Comparison of ENCODE assay signal across 8 cellular contexts in genomic region chr2:241315879-241316700, GRCh38. TPM values are rescaled to one million over a fixed set of nuclear protein-coding genes. Genes with fewer than 3 reads are reported as not detected.
A peak's percentile ranks its signal among the peaks of the same experiment; 100 is the strongest.
DNase-seq lines count a peak whose midpoint lies in the region; ATAC-seq and TF ChIP-seq lines count a peak whose summit lies in the region.

Gene SEPTIN2 (plus strand): TSS chr2:241315925. CDS start chr2:241324233, 8,308 bp downstream.

- POLR2A ChIA-PET in WTC11 (lab: Charles Lee) = interaction anchor here (0.5 to 1.0 kb wide), 4 partner anchors 13 to 176 kb away, joined by 3 to 4 read pairs (median 3); partner anchors contain the start of gene PASK

- in situ Hi-C loops in GM13977 (cut with MboI; ENCODE audit: low pct_unique_long_range_greater_than_20kb, low sequenced_read_pairs, unreplicated experiment) = no loop called here

- TF ChIP-seq CTCF in GM13977 (IDR thresholded peaks at IDR 0.05; ENCODE audit: extremely low read depth, insufficient read depth, missing control alignments) (no peak), WTC11 (IDR thresholded peaks at IDR 0.05) (no peak), coronary artery (IDR thresholded peaks at IDR 0.05) (no peak), lower lobe of right lung (IDR thresholded peaks at IDR 0.05) (no peak)

- H3K36me3 ChIP-seq in H7 (replicated peaks; ENCODE audit: control insufficient read depth, insufficient read depth, low read length) = no peaks in the 10 kb centered on the region; the same call in none of the 2 replicates
- H3K36me3 ChIP-seq in lower lobe of right lung = no peaks in the 10 kb centered on the region

- H3K4me1 ChIP-seq in lower lobe of right lung = peaks cover 69% of the 10 kb centered on the region

- H3K27ac ChIP-seq in coronary artery = peak within 1 kb of the TSS; percentile 90 to 96
- H3K27ac ChIP-seq in lower lobe of right lung = peak within 1 kb of the TSS; percentile 98

- H3K27me3 ChIP-seq in H7 (ENCODE audit: control insufficient read depth, insufficient read depth, low read length) (no peaks in the 10 kb centered on the region), lower lobe of right lung (ENCODE audit: low read depth) (no peaks in the 10 kb centered on the region)

- peaks cover 13% of the 10 kb centered on the region for H3K36me3 Mint-ChIP-seq in WTC11

- DNase-seq in GM13977 (ENCODE audit: low spot score) (peak; percentile 48), H7 (no peak), M059J (ENCODE audit: low read depth) (peak; percentile 46), WTC11 (ENCODE audit: low spot score) (no peak), coronary artery (ENCODE audit: low spot score) (peak; percentile 92), lower lobe of right lung (peak; percentile 88), glomerular visceral epithelial cell (ENCODE audit: extremely low spot score) (no peak)
- peak; percentile 52 for DNase-seq in stimulated activated CD8-positive, alpha-beta memory T cell treated with anti-CD3 and anti-CD28 coated beads, Interleukin-12 subunit alpha, Interleukin-12 subunit beta, amount 100 ng/mL, for 1 hour (ENCODE audit: low read depth)

- H3K27ac Mint-ChIP-seq in WTC11 = peak within 1 kb of the TSS; percentile 100

- H3K9me3 ChIP-seq in lower lobe of right lung = no peaks in the 10 kb centered on the region

- no peaks in the 10 kb centered on the region for H3K27me3 Mint-ChIP-seq in WTC11 (ENCODE audit: low read depth)

- H3K4me3 ChIP-seq in H7 (ENCODE audit: insufficient read depth, low read depth, low read length) = peak within 1 kb of the TSS; percentile 95
- peak within 1 kb of the TSS; percentile 86 for H3K4me3 ChIP-seq in coronary artery
- peak within 1 kb of the TSS; percentile 93 for H3K4me3 ChIP-seq in lower lobe of right lung

- H3K4me3 Mint-ChIP-seq in WTC11 = peak within 1 kb of the TSS; percentile 99

- no peaks in the 10 kb centered on the region for H3K9me3 Mint-ChIP-seq in WTC11

- CTCF ChIA-PET in WTC11 (lab: Charles Lee) = interaction anchor here (1.0 to 1.6 kb wide), 3 partner anchors 136 to 402 kb away, joined by 3 to 4 read pairs (median 4); partner anchors contain the start of gene PASK

- intact Hi-C loops in lower lobe of right lung (cut with DNase I) = no loop called here

- ATAC-seq in WTC11 (peak; percentile 15), lower lobe of right lung (peak; percentile 69 to 73)

- peaks cover 65% of the 10 kb centered on the region for H3K4me1 Mint-ChIP-seq in WTC11

TF ChIP-seq in WTC11, 78 proteins besides CTCF, POLR2A, EP300 and RAD21 (continues in another document):
- TF ChIP-seq AR (CRISPR knock-in tag; IDR thresholded peaks at IDR 0.05) (no peak), NFATC4 (CRISPR knock-in tag; IDR thresholded peaks at IDR 0.05) (no peak), AFF4 (CRISPR knock-in tag; IDR thresholded peaks at IDR 0.05; ENCODE audit: borderline replicate concordance) (peak; percentile 40; the same call in 1 of the 2 replicates), NR1H2 (CRISPR knock-in tag; IDR thresholded peaks at IDR 0.05) (peak; percentile 67; the same call in 1 of the 2 replicates), FOXP1 (CRISPR knock-in tag; IDR thresholded peaks at IDR 0.05; ENCODE audit: borderline replicate concordance) (peak; percentile 49), ZBTB43 (CRISPR knock-in tag; IDR thresholded peaks at IDR 0.05) (peak; percentile 60; the same call in 1 of the 2 replicates), ZBTB21 (CRISPR knock-in tag; IDR thresholded peaks at IDR 0.05; ENCODE audit: borderline replicate concordance) (peak; percentile 37; the same call in 1 of the 2 replicates), SP1 (CRISPR knock-in tag; conservative IDR thresholded peaks at IDR 0.05) (peak; percentile 62; the same call in 1 of the 2 replicates), ELF4 (CRISPR knock-in tag; IDR thresholded peaks at IDR 0.05; ENCODE audit: low read depth) (no peak), E2F5 (CRISPR knock-in tag; IDR thresholded peaks at IDR 0.05) (0 out of 2 replicates have a peak, but pooled peaks have one; percentile 8), KAT7 (CRISPR knock-in tag; IDR thresholded peaks at IDR 0.05; ENCODE audit: borderline replicate concordance) (peak; percentile 39; the same call in 1 of the 2 replicates), TP53 (CRISPR knock-in tag; IDR thresholded peaks at IDR 0.05) (peak; percentile 50; the same call in 1 of the 2 replicates), ZNF416 (CRISPR knock-in tag; IDR thresholded peaks at IDR 0.05) (no peak), TEAD1 (CRISPR knock-in tag; IDR thresholded peaks at IDR 0.05) (no peak), CREM (CRISPR knock-in tag; IDR thresholded peaks at IDR 0.05) (peak; percentile 44; the same call in 1 of the 2 replicates), ESRRA (CRISPR knock-in tag; IDR thresholded peaks at IDR 0.05; ENCODE audit: borderline replicate concordance) (0 out of 2 replicates have a peak, but pooled peaks have one; percentile 69), MAX (CRISPR knock-in tag; IDR thresholded peaks at IDR 0.05) (peak; percentile 6; the same call in 1 of the 2 replicates), NFYB (CRISPR knock-in tag; conservative IDR thresholded peaks at IDR 0.05; ENCODE audit: low read depth) (no peak), ETV6 (CRISPR knock-in tag; IDR thresholded peaks at IDR 0.05) (no peak), NFE2L1 (CRISPR knock-in tag; IDR thresholded peaks at IDR 0.05) (no peak)

RNA-seq across cellular contexts. Expression of gene SEPTIN2, which starts in this region (rescaled TPM):
- 249 and 274 TPM in 2 replicates for total RNA-seq in H7 (2014; rRNA removed; shearing (Covaris generic))
- total RNA-seq in M059J (2014; rRNA removed; shearing (Covaris generic)) = 234 and 310 TPM in 2 replicates
- total RNA-seq in WTC11 (2021) (347 to 354 TPM (median 353 TPM) in 3 replicates), lower lobe of right lung (255 TPM)

Comparison
In these comparisons a context has a peak if more than half of its experiments do, and no peak if none do; other contexts are left out.
1. DNase-seq: peak in GM13977 (single experiment), M059J (single experiment), coronary artery (single experiment), lower lobe of right lung (single experiment) and stimulated activated CD8-positive, alpha-beta memory T cell treated with anti-CD3 and anti-CD28 coated beads, Interleukin-12 subunit alpha, Interleukin-12 subunit beta, amount 100 ng/mL, for 1 hour (single experiment); none in H7 (single experiment), WTC11 (single experiment) and glomerular visceral epithelial cell (single experiment).
2. Peak in every context shown above with its lines, with median percentiles within 50 percentile points of each other: H3K4me3 ChIP-seq.